Comparison of ENCODE assay signal across 8 cellular contexts in the genomic region with DNA sequence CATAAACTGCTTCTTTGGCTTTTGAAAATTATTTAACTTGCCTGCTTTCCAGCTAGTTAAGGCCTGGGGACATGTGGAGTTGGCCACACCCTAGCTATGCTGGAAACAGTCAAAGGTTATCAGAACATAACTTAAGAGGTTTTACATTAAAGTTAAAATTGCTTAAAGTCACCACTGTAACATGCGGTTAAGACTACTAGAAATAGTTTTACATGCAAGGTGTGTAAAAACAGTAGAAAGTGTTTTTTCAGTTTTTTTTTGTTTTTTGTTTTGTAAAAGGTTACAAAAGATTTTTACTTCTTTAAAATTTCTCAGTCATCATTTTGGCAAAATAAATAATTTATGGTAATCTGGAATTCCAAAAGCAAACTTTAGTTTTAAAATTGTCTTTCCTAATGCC.
"Had no signal": no experiment of that assay in that cellular context is flagged by ENCODE, and none has a peak within 500 bp of the region (broad histone marks: within the 10 kb centered on the region; RNA-seq: fewer than 3 reads in every experiment).

No MANE protein-coding gene starts in this region.

- FAIRE-seq: HepG2 had no signal

- ATAC-seq: HCT116, HepG2 had no signal

- H3K4me1 ChIP-seq: HAP-1 had no signal

- DNase-seq: GM23248, GOT3, H7, KG1 had no signal

- H3K27ac ChIP-seq: GM23248, HL-60 had no signal

- H3K9ac ChIP-seq: GM23248 had no signal

- H3K4me3 ChIP-seq: GM23248, HAP-1 had no signal

- H3K9me3 ChIP-seq: HAP-1 had no signal

- H3K36me3 ChIP-seq: HAP-1 had no signal

- H2AFZ ChIP-seq: GM23248 had no signal
